In the genomic region with DNA sequence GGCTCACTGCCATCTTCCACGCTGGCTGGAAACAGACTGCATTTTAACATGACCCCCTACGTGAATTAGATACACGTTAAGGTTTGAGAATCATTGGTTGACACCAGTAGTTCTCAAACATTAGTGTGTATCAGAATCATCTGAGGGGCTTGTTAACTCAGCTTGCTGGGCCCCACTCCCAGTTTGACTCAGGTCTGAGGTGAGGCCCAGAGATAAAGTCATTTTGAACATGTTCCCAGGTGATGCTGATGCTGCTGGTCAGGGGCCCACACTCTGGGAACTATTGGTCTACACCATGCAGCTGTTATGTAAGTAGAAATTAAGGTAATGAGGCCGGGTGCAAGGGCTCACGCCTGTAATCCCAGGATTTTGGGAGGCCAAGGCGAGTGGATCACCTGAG, we compare ENCODE assay signal across 1 cellular context.
TF ChIP-seq lines count a peak whose summit lies in the region.

No MANE protein-coding gene starts in this region.

TF ChIP-seq in WTC11, 78 proteins besides CTCF, POLR2A, EP300 and RAD21 (continued from another document):
- TF ChIP-seq ZNF671 (CRISPR knock-in tag; IDR thresholded peaks at IDR 0.05), result no peak
